ENCODE assay signal across 1 cellular context in the genomic region with DNA sequence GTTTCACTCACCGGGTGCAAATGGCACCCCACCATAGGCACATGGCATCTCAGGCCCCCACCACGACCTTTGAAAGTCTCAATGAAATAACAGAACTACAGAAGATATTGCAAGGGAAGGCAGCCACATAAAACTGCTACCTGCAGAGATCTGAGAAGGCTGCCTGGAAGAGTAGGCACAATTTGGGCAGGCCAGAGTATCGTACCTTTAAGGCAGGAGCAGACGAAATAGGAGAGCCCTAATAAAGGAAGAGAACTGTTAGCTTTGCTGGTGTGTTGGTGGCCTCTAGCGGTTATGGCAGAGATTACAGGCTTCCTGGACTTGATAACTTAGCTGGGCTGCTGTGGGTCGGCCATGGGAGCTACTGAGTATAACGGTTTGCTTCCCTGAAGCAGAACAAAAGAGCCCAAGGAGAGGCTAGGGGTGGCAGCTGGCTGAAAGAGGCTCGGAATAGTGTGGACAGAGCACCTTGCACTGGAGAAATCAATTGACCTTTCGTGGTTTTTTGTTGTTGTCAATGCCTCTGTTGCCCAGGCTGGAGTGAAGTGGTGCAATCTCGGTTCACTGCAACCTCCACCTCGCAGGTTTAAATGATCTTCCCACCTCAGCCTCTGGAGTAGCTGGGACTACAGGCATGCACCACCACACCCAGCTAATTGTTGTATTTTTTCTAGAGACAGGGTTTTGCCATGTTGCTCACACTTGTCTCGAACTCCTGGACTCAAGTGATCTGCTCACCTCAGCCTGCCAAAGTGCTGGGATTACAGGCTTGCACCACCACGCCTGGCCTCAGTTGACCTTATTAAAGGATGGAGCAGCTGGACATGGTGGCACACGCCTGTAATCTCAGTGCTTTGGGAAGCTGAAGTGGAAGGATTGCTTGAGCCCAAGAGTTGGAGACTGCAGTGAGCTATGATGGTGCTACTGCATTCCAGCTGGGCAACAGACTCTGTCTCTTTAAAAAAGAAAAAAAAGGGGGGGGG.
TF ChIP-seq lines count a peak whose summit lies in the region.

No MANE protein-coding gene starts in this region.

TF ChIP-seq in IMR-90, 13 proteins besides CTCF, POLR2A, EP300 and RAD21:
- TF ChIP-seq, protein P1, sequence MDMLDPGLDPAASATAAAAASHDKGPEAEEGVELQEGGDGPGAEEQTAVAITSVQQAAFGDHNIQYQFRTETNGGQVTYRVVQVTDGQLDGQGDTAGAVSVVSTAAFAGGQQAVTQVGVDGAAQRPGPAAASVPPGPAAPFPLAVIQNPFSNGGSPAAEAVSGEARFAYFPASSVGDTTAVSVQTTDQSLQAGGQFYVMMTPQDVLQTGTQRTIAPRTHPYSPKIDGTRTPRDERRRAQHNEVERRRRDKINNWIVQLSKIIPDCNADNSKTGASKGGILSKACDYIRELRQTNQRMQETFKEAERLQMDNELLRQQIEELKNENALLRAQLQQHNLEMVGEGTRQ (IDR thresholded peaks at IDR 0.05; ENCODE audit: low read depth, low read length), result no peak
- TF ChIP-seq SMC3 (IDR thresholded peaks at IDR 0.05; ENCODE audit: low read depth, low read length), result peak; percentile 73
